7 cellular contexts compared by ENCODE assay signal in the genomic region with DNA sequence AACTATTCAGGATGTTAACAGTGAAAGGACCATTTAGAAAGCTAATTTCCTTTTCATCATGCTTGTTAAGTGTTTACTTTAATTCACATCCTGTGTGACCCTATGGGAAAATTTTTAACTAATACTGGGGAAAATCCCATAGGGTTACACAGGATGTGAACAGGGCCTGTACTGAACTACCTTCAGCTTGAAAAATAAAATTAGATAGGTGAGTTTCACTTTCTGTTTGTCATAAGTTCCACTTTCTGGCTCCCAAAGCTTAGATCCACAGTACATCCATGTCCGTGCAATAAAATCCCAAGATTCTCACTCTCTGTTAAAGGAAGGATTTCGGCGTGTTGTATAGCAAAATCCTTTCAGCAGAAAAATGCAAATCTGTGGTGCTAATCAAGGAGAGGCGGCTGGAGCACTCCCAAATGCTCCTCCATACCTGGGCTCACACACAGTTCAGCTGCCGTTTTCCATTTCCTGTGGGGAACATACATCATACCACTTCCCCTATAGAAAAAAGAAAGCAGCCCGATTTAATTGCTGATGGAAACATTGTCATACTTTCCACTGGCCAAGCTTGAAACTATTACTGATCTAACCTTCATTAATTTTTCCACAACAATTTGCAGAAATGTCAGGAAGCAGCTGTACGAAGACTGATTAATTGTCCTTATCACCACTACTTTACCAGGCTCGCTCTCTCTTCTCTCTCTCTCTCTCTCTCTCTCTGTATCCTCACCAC.
DNase-seq lines count a peak whose midpoint lies in the region; ATAC-seq, FAIRE-seq and TF ChIP-seq lines count a peak whose summit lies in the region.

No MANE protein-coding gene starts in this region.

- H3K27me3 Mint-ChIP-seq in activated naive CD4-positive, alpha-beta T cell treated with anti-CD3 and anti-CD28 coated beads, Interleukin-2, amount 10 ng/mL, durations not matched to agents 7 days and 5 days: no peaks in the 10 kb centered on the region

- peaks cover 13% of the 10 kb centered on the region for H3K4me1 ChIP-seq in keratinocyte (ENCODE audit: control insufficient read depth, extremely low read depth, insufficient read depth, low read length)

- no peaks in the 10 kb centered on the region for H3K9me3 Mint-ChIP-seq in activated naive CD4-positive, alpha-beta T cell treated with anti-CD3 and anti-CD28 coated beads, Interleukin-2, amount 10 ng/mL, durations not matched to agents 7 days and 5 days

- H3K27ac Mint-ChIP-seq in activated naive CD4-positive, alpha-beta T cell treated with anti-CD3 and anti-CD28 coated beads, Interleukin-2, amount 10 ng/mL, durations not matched to agents 7 days and 5 days: peak overlapping the region; percentile 97

- no peak for TF ChIP-seq CTCF in keratinocyte (optimal IDR thresholded peaks at IDR 0.05 in 1 of 3, IDR thresholded peaks at IDR 0.05 in 1 of 3, conservative IDR thresholded peaks at IDR 0.05 in 1 of 3; ENCODE audit: extremely low read depth in 1 of 3, insufficient read depth in 2 of 3, low read length in 3 of 3)

- peak overlapping the region; percentile 86 for H3K4me3 Mint-ChIP-seq in activated naive CD4-positive, alpha-beta T cell treated with anti-CD3 and anti-CD28 coated beads, Interleukin-2, amount 10 ng/mL, durations not matched to agents 7 days and 5 days

- H3K9me1 ChIP-seq in keratinocyte (ENCODE audit: control insufficient read depth, extremely low read depth, insufficient read depth, low read length): no peaks in the 10 kb centered on the region

- H3K79me2 ChIP-seq in keratinocyte (ENCODE audit: control insufficient read depth, insufficient read depth, low read length): peaks cover 7% of the 10 kb centered on the region

- H3K4me2 ChIP-seq in keratinocyte (ENCODE audit: control insufficient read depth, extremely low read depth, insufficient read depth, low read depth, low read length): peak overlapping the region; percentile 91

- peak overlapping the region; percentile 71 for H3K9ac ChIP-seq in keratinocyte (ENCODE audit: control insufficient read depth, extremely low read depth, insufficient read depth, low read length)

- H3K36me3 Mint-ChIP-seq in activated naive CD4-positive, alpha-beta T cell treated with anti-CD3 and anti-CD28 coated beads, Interleukin-2, amount 10 ng/mL, durations not matched to agents 7 days and 5 days: peaks cover 31% of the 10 kb centered on the region

- peak; percentile 63 for ATAC-seq in GM18517 (IDR thresholded peaks at IDR 0.05; ENCODE audit: unreplicated experiment)
- peak; percentile 68 for ATAC-seq in HG02678 (IDR thresholded peaks at IDR 0.05; ENCODE audit: unreplicated experiment)

- CTCF ChIA-PET in activated naive CD4-positive, alpha-beta T cell treated with anti-CD3 and anti-CD28 coated beads, Interleukin-2, amount 10 ng/mL, durations not matched to agents 7 days and 5 days (lab: Charles Lee): interaction anchor here (0.9 to 2.6 kb wide), 9 partner anchors 13 to 127 kb away, joined by 3 to 7 read pairs (median 4); no protein-coding TSS in a partner anchor

- peak; percentile 40 to 71 for DNase-seq in NCI-H526 (lab: John Stamatoyannopoulos, UW)
- peak; percentile 56 for DNase-seq in activated naive CD4-positive, alpha-beta T cell treated with anti-CD3 and anti-CD28 coated beads, Interleukin-2, amount 10 ng/mL, durations not matched to agents 7 days and 5 days
- DNase-seq in keratinocyte (ENCODE audit: low read depth, low spot score): no peak
- DNase-seq in stimulated activated CD8-positive, alpha-beta memory T cell treated with anti-CD3 and anti-CD28 coated beads, Interleukin-4, amount 100 ng/mL, for 48 hours: peak; percentile 57
- no peak for DNase-seq in T1000 (lab: John Stamatoyannopoulos, UW)

- no peaks in the 10 kb centered on the region for H3K36me3 ChIP-seq in keratinocyte (ENCODE audit: control insufficient read depth in 2 of 2, extremely low read depth in 1 of 2, insufficient read depth in 2 of 2, low read length in 2 of 2)

- no peak for FAIRE-seq in keratinocyte (lab: Jason Lieb, UNC)

- dilution Hi-C loops in keratinocyte (cut with MboI; ENCODE audit: extremely low pct_ligation_motif_present, low sequenced_read_pairs): no loop called here

- peak overlapping the region; percentile 4 to 71 (median 69) for H3K4me3 ChIP-seq in keratinocyte (ENCODE audit: control insufficient read depth in 2 of 3, extremely low read depth in 1 of 3, insufficient read depth in 2 of 3, low read depth in 1 of 3, low read length in 3 of 3)

- no peaks in the 10 kb centered on the region for H4K20me1 ChIP-seq in keratinocyte (ENCODE audit: control insufficient read depth, extremely low read depth, insufficient read depth, low read length)

- no peaks in the 10 kb centered on the region for H3K9me3 ChIP-seq in keratinocyte (ENCODE audit: control insufficient read depth, low read depth, low read length)

- H3K27ac ChIP-seq in keratinocyte (ENCODE audit: control insufficient read depth, insufficient read depth, low read length): peak overlapping the region; percentile 83

- H2AFZ ChIP-seq in keratinocyte (ENCODE audit: control insufficient read depth, low read length): peak overlapping the region; percentile 70

- H3K4me1 Mint-ChIP-seq in activated naive CD4-positive, alpha-beta T cell treated with anti-CD3 and anti-CD28 coated beads, Interleukin-2, amount 10 ng/mL, durations not matched to agents 7 days and 5 days: peaks cover 62% of the 10 kb centered on the region

- no peaks in the 10 kb centered on the region for H3K27me3 ChIP-seq in keratinocyte (ENCODE audit: control insufficient read depth, extremely low read depth, insufficient read depth, low read length)

Comparison
In these comparisons a context has a peak if more than half of its experiments do, and no peak if none do; other contexts are left out.
1. DNase-seq: peak in NCI-H526 (2 of 2), activated naive CD4-positive, alpha-beta T cell treated with anti-CD3 and anti-CD28 coated beads, Interleukin-2, amount 10 ng/mL, durations not matched to agents 7 days and 5 days (single experiment) and stimulated activated CD8-positive, alpha-beta memory T cell treated with anti-CD3 and anti-CD28 coated beads, Interleukin-4, amount 100 ng/mL, for 48 hours (single experiment); none in keratinocyte (single experiment) and T1000 (single experiment).